ENCODE assay signal across 22 cellular contexts in genomic region chr3:189500299-189500698, GRCh38.
DNase-seq lines count a peak whose midpoint lies in the region; ATAC-seq and TF ChIP-seq lines count a peak whose summit lies in the region.
"Had no signal": no experiment of that assay in that cellular context is flagged by ENCODE, and none has a peak within 500 bp of the region (broad histone marks: within the 10 kb centered on the region; RNA-seq: fewer than 3 reads in every experiment).

No MANE protein-coding gene starts in this region.

- no peak overlapping the region for H3K4me3 Mint-ChIP-seq in activated CD4-positive, alpha-beta T cell treated with anti-CD3 and anti-CD28 coated beads for 36 hours
- H3K4me3 Mint-ChIP-seq: B cell; CD8-positive, alpha-beta memory T cell; HFFc6 had no signal

- 50 to 90% (median 66%) methylated on average over 4 of the region's 4 CpGs for whole genome bisulfite sequencing in psoas muscle, 3 donors

- no peaks in the 10 kb centered on the region for H3K79me2 ChIP-seq in osteoblast (ENCODE audit: insufficient read depth, low read length)

- H4K20me1 ChIP-seq in osteoblast (ENCODE audit: insufficient read depth, low read length), result no peaks in the 10 kb centered on the region
- H4K20me1 ChIP-seq: BLaER1 treated with 17β-estradiol and CSF1 and Interleukin-3, amounts not matched to agents 10 nM and 100 nM had no signal

- peak; percentile 16 for DNase-seq in activated CD4-positive, alpha-beta T cell treated with anti-CD3 and anti-CD28 coated beads for 36 hours
- no peak for DNase-seq in activated CD4-positive, alpha-beta T cell treated with anti-CD3 and anti-CD28 coated beads for 1 hour
- DNase-seq in stimulated activated CD4-positive, alpha-beta T cell treated with anti-CD3 and anti-CD28 coated beads, Interleukin-1b, Interleukin-23, amount 100 ng/mL, for 48 hours, result peak; percentile 8
- DNase-seq in stimulated activated CD4-positive, alpha-beta T cell treated with anti-CD3 and anti-CD28 coated beads, Interleukin-15, amount 100 ng/mL, for 24 hours, result no peak
- DNase-seq in psoas muscle (no peak), osteoblast (ENCODE audit: insufficient read length, low spot score, missing footprints) (no peak)
- DNase-seq: 8988T; CD8-positive, alpha-beta memory T cell; COR-L47; DMS 273 treated with DMSO at 0.1 percent for 48 hours; DMS53; DND-41; EL; GOT3; H7; HFFc6 had no signal

- TF ChIP-seq CTCF in psoas muscle (IDR thresholded peaks at IDR 0.05), result no peak
- no peak for TF ChIP-seq CTCF in osteoblast (IDR thresholded peaks at IDR 0.05; ENCODE audit: extremely low read depth, low read depth, low read length)

- H3K4me3 ChIP-seq in psoas muscle (no peak overlapping the region), osteoblast (ENCODE audit: insufficient read depth, low read length) (no peak overlapping the region)
- H3K4me3 ChIP-seq: BLaER1 treated with 17β-estradiol and CSF1 and Interleukin-3, amounts not matched to agents 10 nM and 100 nM; GM12878 had no signal

- H3K36me3 ChIP-seq in psoas muscle (ENCODE audit: insufficient read depth in 1 of 2, low read depth in 1 of 2) (no peaks in the 10 kb centered on the region), osteoblast (ENCODE audit: insufficient read depth, low read length) (no peaks in the 10 kb centered on the region)
- H3K36me3 ChIP-seq: BLaER1 treated with 17β-estradiol and CSF1 and Interleukin-3, amounts not matched to agents 10 nM and 100 nM had no signal

- H3K9me3 ChIP-seq in psoas muscle (no peaks in the 10 kb centered on the region), osteoblast (ENCODE audit: low read depth, low read length) (no peaks in the 10 kb centered on the region)

- peaks cover 9% of the 10 kb centered on the region for H3K9me3 Mint-ChIP-seq in activated CD4-positive, alpha-beta T cell treated with anti-CD3 and anti-CD28 coated beads for 36 hours (ENCODE audit: low read depth)

- H3K27ac ChIP-seq in psoas muscle, result peak overlapping the region; percentile 70
- H3K27ac ChIP-seq in osteoblast (ENCODE audit: low read depth, low read length), result no peak overlapping the region
- H3K27ac ChIP-seq: BLaER1 treated with 17β-estradiol and CSF1 and Interleukin-3, amounts not matched to agents 10 nM and 100 nM had no signal

- H3K27me3 Mint-ChIP-seq in activated CD4-positive, alpha-beta T cell treated with anti-CD3 and anti-CD28 coated beads for 36 hours, result no peaks in the 10 kb centered on the region
- H3K27me3 Mint-ChIP-seq: B cell; CD8-positive, alpha-beta memory T cell had no signal

- peak; percentile 39 for ATAC-seq in activated CD4-positive, alpha-beta T cell treated with anti-CD3 and anti-CD28 coated beads for 36 hours
- ATAC-seq in psoas muscle (peak in 3 of 4 donors; percentile 76 to 93 (median 92)), GM19397 (IDR thresholded peaks at IDR 0.05; ENCODE audit: unreplicated experiment) (no peak), HG03045 (IDR thresholded peaks at IDR 0.05; ENCODE audit: unreplicated experiment) (no peak)
- ATAC-seq: GM12878, HCT116 had no signal

- peaks cover 0 to 2% (median 0%) of the 10 kb centered on the region in 3 donors for H3K27me3 ChIP-seq in psoas muscle (ENCODE audit: insufficient read depth in 3 of 3, low read length in 2 of 3)
- H3K27me3 ChIP-seq in osteoblast (ENCODE audit: insufficient read depth, low read length), result no peaks in the 10 kb centered on the region
- H3K27me3 ChIP-seq: BLaER1 treated with 17β-estradiol and CSF1 and Interleukin-3, amounts not matched to agents 10 nM and 100 nM had no signal

- no peak overlapping the region for H3K27ac Mint-ChIP-seq in activated CD4-positive, alpha-beta T cell treated with anti-CD3 and anti-CD28 coated beads for 36 hours
- H3K27ac Mint-ChIP-seq: B cell, HFFc6 had no signal

- peaks cover 24% of the 10 kb centered on the region for H3K4me1 Mint-ChIP-seq in activated CD4-positive, alpha-beta T cell treated with anti-CD3 and anti-CD28 coated beads for 36 hours

- CTCF ChIA-PET in activated CD4-positive, alpha-beta T cell treated with anti-CD3 and anti-CD28 coated beads for 36 hours (lab: Charles Lee), result no interaction called here

- no peak overlapping the region for H3K4me2 ChIP-seq in osteoblast (ENCODE audit: insufficient read depth, low read length)
- H3K4me2 ChIP-seq: BLaER1 treated with 17β-estradiol and CSF1 and Interleukin-3, amounts not matched to agents 10 nM and 100 nM had no signal

- intact Hi-C loops in activated CD4-positive, alpha-beta T cell treated with anti-CD3 and anti-CD28 coated beads for 36 hours (cut with DNase I, micrococcal nuclease), result no loop called here
- intact Hi-C loops in psoas muscle (cut with DNase I), result no loop called here

- no peak overlapping the region for H2AFZ ChIP-seq in osteoblast (ENCODE audit: low read length)

- no peaks in the 10 kb centered on the region for H3K4me1 ChIP-seq in psoas muscle
- no peaks in the 10 kb centered on the region for H3K4me1 ChIP-seq in osteoblast (ENCODE audit: insufficient read depth, low read length)

- peaks cover 2% of the 10 kb centered on the region for H3K36me3 Mint-ChIP-seq in activated CD4-positive, alpha-beta T cell treated with anti-CD3 and anti-CD28 coated beads for 36 hours (ENCODE audit: low read depth)

- POLR2A ChIA-PET in activated CD4-positive, alpha-beta T cell treated with anti-CD3 and anti-CD28 coated beads for 36 hours (lab: Charles Lee), result no interaction called here

Comparison
In these comparisons a context has a peak if more than half of its experiments do, and no peak if none do; other contexts are left out.
1. DNase-seq: peak in activated CD4-positive, alpha-beta T cell treated with anti-CD3 and anti-CD28 coated beads for 36 hours (single experiment) and stimulated activated CD4-positive, alpha-beta T cell treated with anti-CD3 and anti-CD28 coated beads, Interleukin-1b, Interleukin-23, amount 100 ng/mL, for 48 hours (single experiment); none in activated CD4-positive, alpha-beta T cell treated with anti-CD3 and anti-CD28 coated beads for 1 hour (single experiment), stimulated activated CD4-positive, alpha-beta T cell treated with anti-CD3 and anti-CD28 coated beads, Interleukin-15, amount 100 ng/mL, for 24 hours (single experiment), psoas muscle (0 of 2) and osteoblast (single experiment).
2. ATAC-seq: peak in activated CD4-positive, alpha-beta T cell treated with anti-CD3 and anti-CD28 coated beads for 36 hours (single experiment) and psoas muscle (3 of 4); none in GM19397 (single experiment) and HG03045 (single experiment).